10 cellular contexts compared by ENCODE assay signal in the genomic region with DNA sequence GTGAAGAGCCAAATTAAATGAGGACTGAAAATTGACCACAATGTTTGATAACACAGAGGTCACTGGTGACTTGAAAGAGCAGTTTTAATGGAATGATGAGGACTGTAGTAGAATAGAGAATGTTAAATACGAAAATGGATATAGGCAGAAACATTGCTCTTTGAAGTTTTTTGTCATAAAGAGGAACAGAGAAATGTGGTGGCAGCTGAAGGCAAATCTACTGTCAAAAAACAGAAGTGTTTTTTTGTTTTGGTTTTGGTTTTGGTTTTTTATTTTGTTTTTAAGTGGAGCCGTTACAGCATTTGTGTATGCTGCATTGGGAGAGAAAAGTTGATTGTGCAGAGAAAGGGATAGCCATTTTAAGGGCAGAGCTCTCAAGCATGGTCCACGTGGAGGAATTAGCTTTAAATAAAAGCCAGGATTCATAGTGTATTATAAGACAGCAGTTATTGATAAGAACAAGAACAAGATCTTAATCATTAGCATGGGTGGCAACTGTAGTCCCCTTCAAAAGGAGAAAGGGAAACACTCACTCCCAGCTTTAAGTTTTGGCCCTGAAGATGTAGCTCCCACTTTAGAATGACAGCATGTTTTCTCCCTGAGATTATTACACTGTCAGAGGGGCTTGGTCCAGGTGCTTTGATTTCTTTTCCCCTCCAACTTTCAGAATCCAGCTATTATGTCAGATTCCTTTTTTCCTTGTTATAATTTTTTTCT.
DNase-seq lines count a peak whose midpoint lies in the region; ATAC-seq and TF ChIP-seq lines count a peak whose summit lies in the region.
"Had no signal": no experiment of that assay in that cellular context is flagged by ENCODE, and none has a peak within 500 bp of the region (broad histone marks: within the 10 kb centered on the region; RNA-seq: fewer than 3 reads in every experiment).

No MANE protein-coding gene starts in this region.

- peak overlapping the region; percentile 33; the same call in 1 of the 2 replicates for H3K4me3 ChIP-seq in GM12865 (ENCODE audit: low read depth, low read length)

- peaks cover 9% of the 10 kb centered on the region for H3K4me1 Mint-ChIP-seq in activated T-helper 2 cell treated with anti-CD3 and anti-CD28 coated beads, Interferon-gamma antibody, Interleukin-2, Interleukin-4, amounts not matched to agents 10 μg/mL and 5 μg/mL and 100 μg/mL, durations not matched to agents 14 hours and 24 hours and 36 hours (ENCODE audit: low read depth)

- peak; percentile 94 for ATAC-seq in GM19468 (IDR thresholded peaks at IDR 0.05; ENCODE audit: extremely low read depth, unreplicated experiment)
- ATAC-seq in HG03280 (IDR thresholded peaks at IDR 0.05; ENCODE audit: unreplicated experiment) = peak; percentile 100
- ATAC-seq in foreskin keratinocyte = no peak

- peak; percentile 80 for DNase-seq in GM12865 (ENCODE audit: low read depth)
- DNase-seq in activated T-helper 2 cell treated with anti-CD3 and anti-CD28 coated beads, Interferon-gamma antibody, Interleukin-2, Interleukin-4, amounts not matched to agents 10 μg/mL and 5 μg/mL and 100 μg/mL, durations not matched to agents 14 hours and 24 hours and 36 hours (ENCODE audit: low spot score) = no peak
- DNase-seq in HuH-7.5 (ENCODE audit: low spot score) = no peak
- no peak for DNase-seq in NCI-H446 (lab: John Stamatoyannopoulos, UW)
- DNase-seq in foreskin keratinocyte = no peak
- DNase-seq in LoVo (ENCODE audit: low spot score) = no peak
- DNase-seq: GF-D8; stimulated activated CD4-positive, alpha-beta T cell treated with anti-CD3 and anti-CD28 coated beads, Interleukin-2, amount 100 ng/mL, for 48 hours had no signal

- peaks cover 2% of the 10 kb centered on the region for H3K27me3 Mint-ChIP-seq in activated T-helper 2 cell treated with anti-CD3 and anti-CD28 coated beads, Interferon-gamma antibody, Interleukin-2, Interleukin-4, amounts not matched to agents 10 μg/mL and 5 μg/mL and 100 μg/mL, durations not matched to agents 14 hours and 24 hours and 36 hours (ENCODE audit: low read depth)

- no peak overlapping the region for H3K27ac ChIP-seq in foreskin keratinocyte

- H3K27me3 ChIP-seq in foreskin keratinocyte = no peaks in the 10 kb centered on the region

- peak overlapping the region; percentile 7 for H3K4me3 Mint-ChIP-seq in activated T-helper 2 cell treated with anti-CD3 and anti-CD28 coated beads, Interferon-gamma antibody, Interleukin-2, Interleukin-4, amounts not matched to agents 10 μg/mL and 5 μg/mL and 100 μg/mL, durations not matched to agents 14 hours and 24 hours and 36 hours (ENCODE audit: low read depth)

- no peak for TF ChIP-seq CTCF in GM12865 (IDR thresholded peaks at IDR 0.05; ENCODE audit: insufficient read depth, low read depth, low read length, missing control alignments)
- no peak for TF ChIP-seq CTCF in foreskin keratinocyte (conservative IDR thresholded peaks at IDR 0.05)

- H3K27ac Mint-ChIP-seq in activated T-helper 2 cell treated with anti-CD3 and anti-CD28 coated beads, Interferon-gamma antibody, Interleukin-2, Interleukin-4, amounts not matched to agents 10 μg/mL and 5 μg/mL and 100 μg/mL, durations not matched to agents 14 hours and 24 hours and 36 hours = no peak overlapping the region

- no peaks in the 10 kb centered on the region for H3K4me1 ChIP-seq in foreskin keratinocyte

- H3K9me3 Mint-ChIP-seq in activated T-helper 2 cell treated with anti-CD3 and anti-CD28 coated beads, Interferon-gamma antibody, Interleukin-2, Interleukin-4, amounts not matched to agents 10 μg/mL and 5 μg/mL and 100 μg/mL, durations not matched to agents 14 hours and 24 hours and 36 hours = no peaks in the 10 kb centered on the region

- H3K36me3 Mint-ChIP-seq in activated T-helper 2 cell treated with anti-CD3 and anti-CD28 coated beads, Interferon-gamma antibody, Interleukin-2, Interleukin-4, amounts not matched to agents 10 μg/mL and 5 μg/mL and 100 μg/mL, durations not matched to agents 14 hours and 24 hours and 36 hours (ENCODE audit: low read depth) = no peaks in the 10 kb centered on the region

- intact Hi-C loops in activated T-helper 2 cell treated with anti-CD3 and anti-CD28 coated beads, Interferon-gamma antibody, Interleukin-2, Interleukin-4, amounts not matched to agents 10 μg/mL and 5 μg/mL and 100 μg/mL, durations not matched to agents 14 hours and 24 hours and 36 hours (cut with micrococcal nuclease) = no loop called here
